ENCODE assay signal across 19 cellular contexts in the genomic region with DNA sequence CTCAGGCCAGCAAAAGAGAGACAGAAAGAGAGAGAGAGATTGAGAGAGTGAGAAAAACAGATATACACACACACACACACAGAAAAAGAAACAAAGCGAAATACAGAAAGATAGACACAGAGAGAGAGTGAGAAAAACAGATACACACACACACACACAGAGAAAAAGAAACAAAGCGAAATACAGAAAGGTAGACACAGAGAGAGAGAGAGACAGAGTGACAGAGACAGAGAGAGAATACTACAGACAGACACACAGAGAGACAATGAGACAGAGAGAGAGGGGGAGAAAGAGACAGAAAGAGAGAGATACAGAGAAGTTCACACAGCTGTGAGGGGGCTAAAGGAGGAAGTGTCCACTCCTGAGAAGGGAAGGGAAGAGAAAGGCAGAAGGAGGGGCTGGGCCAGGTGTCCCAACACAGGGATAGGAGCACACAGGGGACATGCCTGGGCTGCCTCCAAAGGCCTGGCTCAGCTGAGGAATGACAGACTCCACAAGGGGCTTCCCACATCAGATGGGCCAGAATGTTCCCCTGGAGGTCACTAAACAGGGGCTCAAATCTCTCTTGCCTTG. TPM values are rescaled to one million over a fixed set of nuclear protein-coding genes. Genes with fewer than 3 reads are reported as not detected.
A peak's percentile ranks its signal among the peaks of the same experiment; 100 is the strongest.
DNase-seq lines count a peak whose midpoint lies in the region; ATAC-seq and TF ChIP-seq lines count a peak whose summit lies in the region.
"Had no signal": no experiment of that assay in that cellular context is flagged by ENCODE, and none has a peak within 500 bp of the region (broad histone marks: within the 10 kb centered on the region; RNA-seq: fewer than 3 reads in every experiment).

No MANE protein-coding gene starts in this region.

- H3K27ac Mint-ChIP-seq in natural killer cell treated with Interleukin-12 subunit alpha and Interleukin-12 subunit beta and Interleukin-15 and Interleukin-18, amount 100 ng/mL, for 72 hours, result no peak overlapping the region
- H3K27ac Mint-ChIP-seq in natural killer cell, result no peak overlapping the region
- no peak overlapping the region for H3K27ac Mint-ChIP-seq in CD8-positive, alpha-beta T cell
- H3K27ac Mint-ChIP-seq: activated T-helper 1 cell treated with anti-CD3 and anti-CD28 coated beads, Interleukin-12 subunit alpha, Interleukin-12 subunit beta, Interleukin-2, Interleukin-4 antibody, amounts not matched to agents 30 ng/mL and 10 ng/mL and 1 ng/mL, durations not matched to agents 14 hours and 24 hours and 36 hours; dendritic cell treated with granulocyte-macrophage colony-stimulating factor and Interleukin-4, amounts not matched to agents 40 ng/mL and 50 ng/mL, for 4 days had no signal

- no peak for TF ChIP-seq CTCF in natural killer cell (IDR thresholded peaks at IDR 0.05)
- no peak for TF ChIP-seq CTCF in SK-N-SH (IDR thresholded peaks at IDR 0.05)
- TF ChIP-seq CTCF in CD8-positive, alpha-beta T cell (IDR thresholded peaks at IDR 0.05), result no peak

- no peaks in the 10 kb centered on the region for H3K27me3 ChIP-seq in SK-N-SH (ENCODE audit: insufficient read depth)
- no peaks in the 10 kb centered on the region for H3K27me3 ChIP-seq in CD8-positive, alpha-beta T cell (ENCODE audit: insufficient read depth, low read length)

- no peaks in the 10 kb centered on the region for H3K36me3 ChIP-seq in SK-N-SH (replicated peaks in 1 of 2; ENCODE audit: control insufficient read depth in 1 of 2, insufficient read depth in 2 of 2, low read length in 1 of 2)
- no peaks in the 10 kb centered on the region for H3K36me3 ChIP-seq in CD8-positive, alpha-beta T cell (ENCODE audit: insufficient read depth, low read length)
- H3K36me3 ChIP-seq: heart right ventricle had no signal

- intact Hi-C loops in natural killer cell (cut with micrococcal nuclease), result no loop called here
- intact Hi-C loops in CD8-positive, alpha-beta T cell (cut with DNase I, micrococcal nuclease), result loop anchor here in 1 of 2 experiments (5.0 kb wide), 1 partner anchor 82 kb away; no protein-coding TSS in a partner anchor

- H3K4me1 Mint-ChIP-seq in natural killer cell treated with Interleukin-12 subunit alpha and Interleukin-12 subunit beta and Interleukin-15 and Interleukin-18, amount 100 ng/mL, for 72 hours (ENCODE audit: low read depth in 2 of 2), result no peaks in the 10 kb centered on the region
- no peaks in the 10 kb centered on the region for H3K4me1 Mint-ChIP-seq in natural killer cell
- no peaks in the 10 kb centered on the region for H3K4me1 Mint-ChIP-seq in CD8-positive, alpha-beta T cell (ENCODE audit: low read depth)

- no peaks in the 10 kb centered on the region for H3K79me2 ChIP-seq in SK-N-SH (ENCODE audit: insufficient read depth)

- WGBS in SK-N-SH (ENCODE audit: low lambda C conversion rate), result 69% methylated on average over 2 of the region's 2 CpGs

- no peak for TF ChIP-seq EP300 in SK-N-SH (IDR thresholded peaks at IDR 0.05; ENCODE audit: borderline replicate concordance in 1 of 2, low read depth in 1 of 2, low read length in 1 of 2)

- H3K27me3 Mint-ChIP-seq in natural killer cell treated with Interleukin-12 subunit alpha and Interleukin-12 subunit beta and Interleukin-15 and Interleukin-18, amount 100 ng/mL, for 72 hours, result peaks cover 15 to 18% of the 10 kb centered on the region in 2 donors
- H3K27me3 Mint-ChIP-seq in natural killer cell (ENCODE audit: low read depth in 2 of 2), result peaks cover 13 to 18% of the 10 kb centered on the region in 2 donors
- H3K27me3 Mint-ChIP-seq in CD8-positive, alpha-beta T cell (ENCODE audit: low read depth), result no peaks in the 10 kb centered on the region

- H3K9me3 ChIP-seq in SK-N-SH, result no peaks in the 10 kb centered on the region
- H3K9me3 ChIP-seq in CD8-positive, alpha-beta T cell (ENCODE audit: low read length), result no peaks in the 10 kb centered on the region

- H3K9me2 ChIP-seq in SK-N-SH, result no peaks in the 10 kb centered on the region

- H3K9ac ChIP-seq in SK-N-SH, result peak overlapping the region; percentile 34; the same call in 1 of the 2 replicates

- no peak for TF ChIP-seq RAD21 in SK-N-SH (IDR thresholded peaks at IDR 0.05; ENCODE audit: low read length)

- POLR2A ChIA-PET in SK-N-SH (lab: Yijun Ruan, JAX), result no interaction called here
- POLR2A ChIA-PET in CD8-positive, alpha-beta T cell (lab: Charles Lee), result no interaction called here

- H3K4me1 ChIP-seq in SK-N-SH (ENCODE audit: control insufficient read depth in 1 of 2, insufficient read depth in 2 of 2, low read depth in 1 of 2, low read length in 1 of 2), result peaks cover 0 to 11% of the 10 kb centered on the region in 2 experiments; a peak in 2 of 4 replicates
- no peaks in the 10 kb centered on the region for H3K4me1 ChIP-seq in CD8-positive, alpha-beta T cell (ENCODE audit: insufficient read depth, low read length)
- H3K4me1 ChIP-seq: heart right ventricle had no signal

- no peak overlapping the region for H3K4me3 ChIP-seq in SK-N-SH (ENCODE audit: low read depth in 2 of 2, low read length in 1 of 2)
- no peak overlapping the region for H3K4me3 ChIP-seq in CD8-positive, alpha-beta T cell (ENCODE audit: low read depth, low read length)
- H3K4me3 ChIP-seq: heart right ventricle had no signal

- peak; percentile 41 for DNase-seq in natural killer cell treated with Interleukin-12 subunit alpha and Interleukin-12 subunit beta and Interleukin-15 and Interleukin-18, amount 100 ng/mL, for 72 hours (ENCODE audit: low spot score)
- DNase-seq in natural killer cell (no peak), SK-N-SH (no peak), kidney glomerular epithelial cell (lab: John Stamatoyannopoulos, UW) (peak; percentile 72)
- no peak for DNase-seq in CD8-positive, alpha-beta T cell
- DNase-seq: AML-193, DMS 273 treated with DMSO at 0.1 percent for 48 hours, heart right ventricle, NCI-H187 treated with DMSO at 0.1 percent for 48 hours, OCI-M1 had no signal

- H2AFZ ChIP-seq in SK-N-SH (ENCODE audit: low read depth), result peak overlapping the region; percentile 61

- H3K9me3 Mint-ChIP-seq in natural killer cell treated with Interleukin-12 subunit alpha and Interleukin-12 subunit beta and Interleukin-15 and Interleukin-18, amount 100 ng/mL, for 72 hours, result no peaks in the 10 kb centered on the region
- H3K9me3 Mint-ChIP-seq in natural killer cell, result no peaks in the 10 kb centered on the region
- peaks cover 3% of the 10 kb centered on the region for H3K9me3 Mint-ChIP-seq in CD8-positive, alpha-beta T cell
- H3K9me3 Mint-ChIP-seq: activated T-helper 1 cell treated with anti-CD3 and anti-CD28 coated beads, Interleukin-12 subunit alpha, Interleukin-12 subunit beta, Interleukin-2, Interleukin-4 antibody, amounts not matched to agents 30 ng/mL and 10 ng/mL and 1 ng/mL, durations not matched to agents 14 hours and 24 hours and 36 hours had no signal

- no peaks in the 10 kb centered on the region for H4K20me1 ChIP-seq in SK-N-SH (ENCODE audit: insufficient read depth)

- no peak for ATAC-seq in natural killer cell treated with Interleukin-12 subunit alpha and Interleukin-12 subunit beta and Interleukin-15 and Interleukin-18, amount 100 ng/mL, for 72 hours
- ATAC-seq in natural killer cell (no peak), HG03378 (IDR thresholded peaks at IDR 0.05; ENCODE audit: unreplicated experiment) (no peak), GM21723 (IDR thresholded peaks at IDR 0.05; ENCODE audit: unreplicated experiment) (no peak), HG02588 (IDR thresholded peaks at IDR 0.05; ENCODE audit: unreplicated experiment) (no peak)
- ATAC-seq in CD8-positive, alpha-beta T cell, result no peak

- H3K27ac ChIP-seq in SK-N-SH (ENCODE audit: low read depth in 2 of 2, low read length in 1 of 2), result peak overlapping the region in 1 of 2 experiments; percentile 62; a peak in 2 of 4 replicates
- H3K27ac ChIP-seq in CD8-positive, alpha-beta T cell (ENCODE audit: low read depth, low read length), result no peak overlapping the region
- H3K27ac ChIP-seq: heart right ventricle had no signal

- peak overlapping the region; percentile 52 for H3K4me2 ChIP-seq in SK-N-SH

- peaks cover 4% of the 10 kb centered on the region for H3F3A ChIP-seq in SK-N-SH (replicated peaks; ENCODE audit: insufficient read depth)

- H3K4me3 Mint-ChIP-seq in natural killer cell treated with Interleukin-12 subunit alpha and Interleukin-12 subunit beta and Interleukin-15 and Interleukin-18, amount 100 ng/mL, for 72 hours, result no peak overlapping the region
- H3K4me3 Mint-ChIP-seq in natural killer cell, result no peak overlapping the region
- H3K4me3 Mint-ChIP-seq in CD8-positive, alpha-beta T cell, result no peak overlapping the region
- H3K4me3 Mint-ChIP-seq: activated T-helper 1 cell treated with anti-CD3 and anti-CD28 coated beads, Interleukin-12 subunit alpha, Interleukin-12 subunit beta, Interleukin-2, Interleukin-4 antibody, amounts not matched to agents 30 ng/mL and 10 ng/mL and 1 ng/mL, durations not matched to agents 14 hours and 24 hours and 36 hours; dendritic cell treated with granulocyte-macrophage colony-stimulating factor and Interleukin-4, amounts not matched to agents 40 ng/mL and 50 ng/mL, for 4 days had no signal

- CTCF ChIA-PET in SK-N-SH (lab: Yijun Ruan, JAX), result interaction anchor here (1.8 to 3.7 kb wide), 2 partner anchors 12 to 113 kb away, joined by 6 to 29 read pairs; no protein-coding TSS in a partner anchor
- CTCF ChIA-PET in CD8-positive, alpha-beta T cell (lab: Charles Lee), result interaction anchor here (3.4 kb wide), 1 partner anchor 12 kb away, joined by 14 read pairs; no protein-coding TSS in a partner anchor

- no peaks in the 10 kb centered on the region for H3K36me3 Mint-ChIP-seq in natural killer cell treated with Interleukin-12 subunit alpha and Interleukin-12 subunit beta and Interleukin-15 and Interleukin-18, amount 100 ng/mL, for 72 hours
- H3K36me3 Mint-ChIP-seq in natural killer cell, result no peaks in the 10 kb centered on the region
- H3K36me3 Mint-ChIP-seq in CD8-positive, alpha-beta T cell, result no peaks in the 10 kb centered on the region

RNA-seq across cellular contexts. Expression of a gene that starts 4.3 kb away (rescaled TPM):
- under 1 TPM in 1 of 2 donors, not detected in 1; 0.24 TPM for total RNA-seq in natural killer cell treated with Interleukin-12 subunit alpha and Interleukin-12 subunit beta and Interleukin-15 and Interleukin-18, amount 100 ng/mL, for 72 hours
- total RNA-seq in natural killer cell, result not detected
- polyA plus RNA-seq in SK-N-SH (2012; rRNA removed), result 1.1 and 1.6 TPM in 2 replicates
- polyA plus RNA-seq in SK-N-SH (2012; cell fraction: cytosol; rRNA removed), result 0.55 and 1.0 TPM in 2 replicates
- polyA plus RNA-seq in SK-N-SH (2012; cell fraction: nucleus; rRNA removed), result 0.83 and 1.1 TPM in 2 replicates
- total RNA-seq in CD8-positive, alpha-beta T cell, result 1 to 10 TPM in 1 of 2 experiments, under 1 TPM in 1; 0.78 to 1.1 TPM
- total RNA-seq: esophagus mucosa, HT1080, M059J had no signal

RNA-seq across cellular contexts. Expression of a gene that starts 15.8 kb away (rescaled TPM):
- total RNA-seq in natural killer cell treated with Interleukin-12 subunit alpha and Interleukin-12 subunit beta and Interleukin-15 and Interleukin-18, amount 100 ng/mL, for 72 hours, result 10 to 100 TPM; 93.1 to 99.3 TPM
- 100 to 1,000 TPM in 1 of 3 donors, 10 to 100 TPM in 2; 72.4 to 107 (median 87.1) TPM for total RNA-seq in natural killer cell
- 170 and 213 TPM in 2 replicates for polyA plus RNA-seq in SK-N-SH (2012; rRNA removed)
- polyA plus RNA-seq in SK-N-SH (2012; cell fraction: cytosol; rRNA removed), result 121 and 165 TPM in 2 replicates
- 211 and 221 TPM in 2 replicates for polyA plus RNA-seq in SK-N-SH (2012; cell fraction: nucleus; rRNA removed)
- total RNA-seq in CD8-positive, alpha-beta T cell, result 100 to 1,000 TPM; 111 to 114 TPM

RNA-seq across cellular contexts. Expression of a gene that starts 43.8 kb away (rescaled TPM):
- not detected for total RNA-seq in natural killer cell treated with Interleukin-12 subunit alpha and Interleukin-12 subunit beta and Interleukin-15 and Interleukin-18, amount 100 ng/mL, for 72 hours
- total RNA-seq in natural killer cell, result not detected
- 0.47 TPM in 1 of 2 replicates, not detected in the other for polyA plus RNA-seq in SK-N-SH (2012; rRNA removed)
- polyA plus RNA-seq in SK-N-SH (2012; cell fraction: cytosol; rRNA removed), result 0.08 and 0.22 TPM in 2 replicates
- 0.61 and 1.9 TPM in 2 replicates for polyA plus RNA-seq in SK-N-SH (2012; cell fraction: nucleus; rRNA removed)
- total RNA-seq in CD8-positive, alpha-beta T cell, result not detected
- total RNA-seq: activated T-helper 1 cell treated with anti-CD3 and anti-CD28 coated beads, Interleukin-12 subunit alpha, Interleukin-12 subunit beta, Interleukin-2, Interleukin-4 antibody, amounts not matched to agents 30 ng/mL and 10 ng/mL and 1 ng/mL, durations not matched to agents 14 hours and 24 hours and 36 hours; esophagus mucosa; HT1080; M059J; pulmonary artery endothelial cell had no signal

Comparison
In these comparisons a context has a peak if more than half of its experiments do, and no peak if none do; other contexts are left out.
1. DNase-seq: peak in natural killer cell treated with Interleukin-12 subunit alpha and Interleukin-12 subunit beta and Interleukin-15 and Interleukin-18, amount 100 ng/mL, for 72 hours (single experiment) and kidney glomerular epithelial cell (single experiment); none in natural killer cell (single experiment), SK-N-SH (single experiment) and CD8-positive, alpha-beta T cell (0 of 7).